ENCODE assay signal across 11 cellular contexts in genomic region chr11:87173185-87174039, GRCh38.
DNase-seq lines count a peak whose midpoint lies in the region; ATAC-seq and TF ChIP-seq lines count a peak whose summit lies in the region.
"Had no signal": no experiment of that assay in that cellular context is flagged by ENCODE, and none has a peak within 500 bp of the region (broad histone marks: within the 10 kb centered on the region; RNA-seq: fewer than 3 reads in every experiment).

No MANE protein-coding gene starts in this region.

- H3K9me3 ChIP-seq in lung (ENCODE audit: control insufficient read depth in 2 of 2, insufficient read depth in 1 of 2, low read length in 1 of 2) (peaks cover 0 to 5% of the 10 kb centered on the region in 2 donors), H9 (ENCODE audit: control insufficient read depth, low read depth, low read length) (peaks cover 7% of the 10 kb centered on the region)

- H3K23ac ChIP-seq in H9 (ENCODE audit: insufficient read length, low read depth, low read length), result no peak overlapping the region

- DNase-seq in COLO668 (lab: John Stamatoyannopoulos, UW; ENCODE audit: unreplicated experiment), result peak; percentile 2
- peak; percentile 9 for DNase-seq in NB4 (ENCODE audit: low read depth)
- peak; percentile 28 for DNase-seq in astrocyte of the cerebellum (ENCODE audit: low read depth)
- no peak for DNase-seq in lung (ENCODE audit: low spot score)
- DNase-seq in H9, result no peak
- DNase-seq in NOMO-1 (lab: John Stamatoyannopoulos, UW; ENCODE audit: unreplicated experiment in 2 of 2), result no peak
- DNase-seq in effector CD8-positive, alpha-beta T cell (lab: John Stamatoyannopoulos, UW), result no peak
- DNase-seq: head of caudate nucleus; NK-92 treated with Interleukin-12 subunit alpha and Interleukin-12 subunit beta, amount 100 ng/mL, for 24 hours; stimulated activated CD4-positive, alpha-beta T cell treated with anti-CD3 and anti-CD28 coated beads, Interleukin-12 subunit alpha, Interleukin-12 subunit beta, amount 100 ng/mL, for 4 hours had no signal

- H3K79me1 ChIP-seq in H9 (ENCODE audit: insufficient read depth, low read depth, low read length, poor library complexity, severe bottlenecking), result no peaks in the 10 kb centered on the region

- H2BK5ac ChIP-seq in H9 (ENCODE audit: insufficient read length, low read length), result no peak overlapping the region

- H3K9ac ChIP-seq in H9 (ENCODE audit: extremely low read depth, insufficient read length, low read length), result no peak overlapping the region

- H2AFZ ChIP-seq in H9 (ENCODE audit: low read length), result no peak overlapping the region

- TF ChIP-seq CTCF in NB4 (IDR thresholded peaks at IDR 0.05; ENCODE audit: low read depth, low read length) (no peak), astrocyte of the cerebellum (IDR thresholded peaks at IDR 0.05; ENCODE audit: low read depth, low read length, missing control alignments) (no peak), lung (IDR thresholded peaks at IDR 0.05; ENCODE audit: control extremely low read depth, extremely low read depth) (no peak), H9 (conservative IDR thresholded peaks at IDR 0.05) (no peak)

- no peak overlapping the region for H3K4me3 ChIP-seq in NB4 (ENCODE audit: low read depth, low read length)
- no peak overlapping the region for H3K4me3 ChIP-seq in astrocyte of the cerebellum (ENCODE audit: low read depth, low read length)
- no peak overlapping the region for H3K4me3 ChIP-seq in lung

- ATAC-seq in lung (ENCODE audit: insufficient read depth, low FRiP score) (peak; percentile 34), HG03442 (IDR thresholded peaks at IDR 0.05; ENCODE audit: unreplicated experiment) (no peak)

- H3K4me1 Mint-ChIP-seq in H9, result peaks cover 3 to 13% of the 10 kb centered on the region in 2 experiments

- in situ Hi-C loops in astrocyte of the cerebellum (cut with HindIII; ENCODE audit: low sequenced_read_pairs), result no loop called here

- H3K27me3 ChIP-seq in lung (ENCODE audit: control insufficient read depth, insufficient read depth) (no peaks in the 10 kb centered on the region), H9 (ENCODE audit: insufficient read depth, low read length) (no peaks in the 10 kb centered on the region)

- peaks cover 9 to 21% (median 11%) of the 10 kb centered on the region in 3 experiments; a peak in 5 of 7 replicates for H3K36me3 Mint-ChIP-seq in H9 (ENCODE audit: insufficient read depth in 1 of 3, low read depth in 3 of 3)

- H3K4me2 ChIP-seq in H9 (ENCODE audit: insufficient read depth, insufficient read length, low read length), result no peak overlapping the region

- peaks cover 11 to 22% of the 10 kb centered on the region in 2 experiments; a peak in 4 of 5 replicates for H3K9me3 Mint-ChIP-seq in H9

- no peak overlapping the region for H3K14ac ChIP-seq in H9 (ENCODE audit: insufficient read depth, low read length)

- no peaks in the 10 kb centered on the region for H3K79me2 ChIP-seq in H9 (ENCODE audit: insufficient read depth, low read length)

- no peak overlapping the region for H2AK5ac ChIP-seq in H9 (ENCODE audit: insufficient read length, low read length)

- no peaks in the 10 kb centered on the region for H4K20me1 ChIP-seq in H9 (ENCODE audit: control insufficient read depth, insufficient read depth, insufficient read length)

- H3K27me3 Mint-ChIP-seq in H9 (ENCODE audit: low read depth), result no peaks in the 10 kb centered on the region; the same call in 1 of the 2 replicates

- H3T11ph ChIP-seq in H9 (ENCODE audit: low read length), result no peak overlapping the region

- no peak overlapping the region for H3K18ac ChIP-seq in H9 (ENCODE audit: insufficient read length, low read depth, low read length)

- TF ChIP-seq POLR2A in NB4 (IDR thresholded peaks at IDR 0.05; ENCODE audit: extremely low read depth, insufficient read length), result no peak

- H3K27ac ChIP-seq in lung (ENCODE audit: low read depth in 1 of 2, low read length in 1 of 2) (no peak overlapping the region), H9 (ENCODE audit: insufficient read length, low read depth, low read length) (no peak overlapping the region)

- H2BK20ac ChIP-seq in H9 (ENCODE audit: low read depth, low read length, poor library complexity, severe bottlenecking), result no peak overlapping the region

- H3K36me3 ChIP-seq in lung (ENCODE audit: control insufficient read depth in 2 of 2, insufficient read depth in 2 of 2, low read length in 2 of 2), result peaks cover 0 to 3% of the 10 kb centered on the region in 2 donors

- no peaks in the 10 kb centered on the region for H3K23me2 ChIP-seq in H9 (ENCODE audit: insufficient read length, low read depth, low read length, poor library complexity, severe bottlenecking)

- H3K4me3 Mint-ChIP-seq in H9, result no peak overlapping the region

- 66 to 85% methylated on average over 3 of the region's 3 CpGs for WGBS in lung, 2 donors
- WGBS in H9 (ENCODE audit: extremely low coverage, insufficient read length, low lambda C conversion rate), result no CpG with 5 or more reads among the region's 3 CpGs

- no peak overlapping the region for H4K5ac ChIP-seq in H9 (ENCODE audit: insufficient read length, low read depth, low read length)

- no peak overlapping the region for H3K27ac Mint-ChIP-seq in H9

- H3K4ac ChIP-seq in H9 (ENCODE audit: low read depth, low read length), result no peak overlapping the region

- no peak overlapping the region for H4K8ac ChIP-seq in H9 (replicated peaks; ENCODE audit: insufficient read length, low read depth, low read length)

- no peak overlapping the region for H2BK12ac ChIP-seq in H9 (ENCODE audit: insufficient read length, low read depth, low read length)

- no peak overlapping the region for H4K91ac ChIP-seq in H9 (ENCODE audit: insufficient read length, low read depth, low read length)

- H2BK15ac ChIP-seq in H9 (ENCODE audit: low read depth, low read length), result no peak overlapping the region

- peaks cover 0 to 4% of the 10 kb centered on the region in 2 donors for H3K4me1 ChIP-seq in lung (ENCODE audit: control insufficient read depth in 2 of 2, insufficient read depth in 2 of 2, low read length in 2 of 2)
- H3K4me1 ChIP-seq in H9 (ENCODE audit: insufficient read depth, low read length), result no peaks in the 10 kb centered on the region

- no peak overlapping the region for H3K56ac ChIP-seq in H9 (ENCODE audit: insufficient read length, low read depth, low read length)

- no peak overlapping the region for H2BK120ac ChIP-seq in H9 (ENCODE audit: low read depth, low read length, poor library complexity, severe bottlenecking)

Comparison
In these comparisons a context has a peak if more than half of its experiments do, and no peak if none do; other contexts are left out.
1. DNase-seq: peak in COLO668 (single experiment), NB4 (single experiment) and astrocyte of the cerebellum (single experiment); none in lung (single experiment), H9 (single experiment), NOMO-1 (0 of 2) and effector CD8-positive, alpha-beta T cell (single experiment).